Comparison of ENCODE assay signal across 8 cellular contexts in genomic region chr5:1521671-1522600, GRCh38. TPM values are rescaled to one million over a fixed set of nuclear protein-coding genes. Genes with fewer than 3 reads are reported as not detected.
A peak's percentile ranks its signal among the peaks of the same experiment; 100 is the strongest.
DNase-seq lines count a peak whose midpoint lies in the region; ATAC-seq and FAIRE-seq lines count a peak whose summit lies in the region.

No MANE protein-coding gene starts in this region.

- intact Hi-C loops in activated CD4-positive, alpha-beta T cell treated with anti-CD3 and anti-CD28 coated beads for 36 hours (cut with DNase I, micrococcal nuclease), result loop anchor here (2.0 to 5.0 kb wide), 8 partner anchors 35 to 1305 kb away; partner anchors contain the start of genes CCDC127 (in 1 of the 2), SDHA (in 1 of the 2), TERT (in 1 of the 2) and ZDHHC11B (in 1 of the 2)

- H3K9me3 ChIP-seq in duodenal mucosa (ENCODE audit: control insufficient read depth in 1 of 2, low read length in 2 of 2), result no peaks in the 10 kb centered on the region

- H3K4me1 Mint-ChIP-seq in activated CD4-positive, alpha-beta T cell treated with anti-CD3 and anti-CD28 coated beads for 36 hours, result peaks cover 23% of the 10 kb centered on the region

- H3K36me3 ChIP-seq in duodenal mucosa (ENCODE audit: control insufficient read depth in 1 of 2, insufficient read depth in 2 of 2, low read length in 2 of 2), result peaks cover 0 to 15% of the 10 kb centered on the region in 2 donors

- peak overlapping the region; percentile 49 for H3K27ac Mint-ChIP-seq in activated CD4-positive, alpha-beta T cell treated with anti-CD3 and anti-CD28 coated beads for 36 hours

- no peak for ATAC-seq in activated CD4-positive, alpha-beta T cell treated with anti-CD3 and anti-CD28 coated beads for 36 hours
- no peak for ATAC-seq in HG03432 (IDR thresholded peaks at IDR 0.05; ENCODE audit: unreplicated experiment)

- peaks cover 18 to 22% of the 10 kb centered on the region in 2 donors for H3K4me1 ChIP-seq in duodenal mucosa (ENCODE audit: control insufficient read depth in 1 of 2, insufficient read depth in 2 of 2, low read length in 2 of 2)

- POLR2A ChIA-PET in activated CD4-positive, alpha-beta T cell treated with anti-CD3 and anti-CD28 coated beads for 36 hours (lab: Charles Lee), result no interaction called here

- H3K27ac ChIP-seq in duodenal mucosa (ENCODE audit: low read depth, low read length), result no peak overlapping the region

- peak overlapping the region; percentile 33 to 51 for H3K9ac ChIP-seq in duodenal mucosa (ENCODE audit: low read depth in 1 of 2, low read length in 2 of 2)

- peaks cover 15% of the 10 kb centered on the region for H3K36me3 Mint-ChIP-seq in activated CD4-positive, alpha-beta T cell treated with anti-CD3 and anti-CD28 coated beads for 36 hours (ENCODE audit: low read depth)

- peak overlapping the region; percentile 65 to 69 for H3K4me3 ChIP-seq in duodenal mucosa (ENCODE audit: low read depth in 1 of 2, low read length in 2 of 2)

- no peaks in the 10 kb centered on the region for H3K27me3 Mint-ChIP-seq in activated CD4-positive, alpha-beta T cell treated with anti-CD3 and anti-CD28 coated beads for 36 hours

- DNase-seq in activated CD4-positive, alpha-beta T cell treated with anti-CD3 and anti-CD28 coated beads for 36 hours, result no peak
- DNase-seq in activated CD4-positive, alpha-beta T cell treated with anti-CD3 and anti-CD28 coated beads, Interleukin-2, amount 50 U/mL, for 1 hour, result no peak
- DNase-seq in RCC 7860 (ENCODE audit: low spot score) (peak; percentile 83), myocyte (ENCODE audit: low read depth) (peak; percentile 75), occipital lobe (lab: John Stamatoyannopoulos, UW) (no peak), cortex of kidney (lab: John Stamatoyannopoulos, UW) (no peak)

- H3K27me3 ChIP-seq in duodenal mucosa (ENCODE audit: control insufficient read depth in 1 of 2, insufficient read depth in 2 of 2, low read length in 2 of 2), result no peaks in the 10 kb centered on the region

- H3K4me3 Mint-ChIP-seq in activated CD4-positive, alpha-beta T cell treated with anti-CD3 and anti-CD28 coated beads for 36 hours, result peak overlapping the region; percentile 82

- H3K9me3 Mint-ChIP-seq in activated CD4-positive, alpha-beta T cell treated with anti-CD3 and anti-CD28 coated beads for 36 hours (ENCODE audit: low read depth), result no peaks in the 10 kb centered on the region

- CTCF ChIA-PET in activated CD4-positive, alpha-beta T cell treated with anti-CD3 and anti-CD28 coated beads for 36 hours (lab: Charles Lee), result interaction anchor here (0.6 to 1.0 kb wide), 5 partner anchors 15 to 118 kb away, joined by 3 read pairs; no protein-coding TSS in a partner anchor

- FAIRE-seq in RCC 7860 (lab: Jason Lieb, UNC), result peak; percentile 88

RNA-seq across cellular contexts. Expression of gene LPCAT1, which starts 1.8 kb away (rescaled TPM):
- total RNA-seq in activated CD4-positive, alpha-beta T cell treated with anti-CD3 and anti-CD28 coated beads for 36 hours, result 10 to 100 TPM; 42.5 to 54.5 TPM
- total RNA-seq in myocyte (7.1 and 16.5 TPM in 2 replicates), occipital lobe (129 TPM)
- polyA plus RNA-seq in myocyte (2012), result 8.7 TPM

Comparison
In these comparisons a context has a peak if more than half of its experiments do, and no peak if none do; other contexts are left out.
1. DNase-seq: peak in RCC 7860 (single experiment) and myocyte (single experiment); none in activated CD4-positive, alpha-beta T cell treated with anti-CD3 and anti-CD28 coated beads for 36 hours (single experiment), activated CD4-positive, alpha-beta T cell treated with anti-CD3 and anti-CD28 coated beads, Interleukin-2, amount 50 U/mL, for 1 hour (single experiment), occipital lobe (single experiment) and cortex of kidney (single experiment).